ENCODE assay signal across 10 cellular contexts in the genomic region with DNA sequence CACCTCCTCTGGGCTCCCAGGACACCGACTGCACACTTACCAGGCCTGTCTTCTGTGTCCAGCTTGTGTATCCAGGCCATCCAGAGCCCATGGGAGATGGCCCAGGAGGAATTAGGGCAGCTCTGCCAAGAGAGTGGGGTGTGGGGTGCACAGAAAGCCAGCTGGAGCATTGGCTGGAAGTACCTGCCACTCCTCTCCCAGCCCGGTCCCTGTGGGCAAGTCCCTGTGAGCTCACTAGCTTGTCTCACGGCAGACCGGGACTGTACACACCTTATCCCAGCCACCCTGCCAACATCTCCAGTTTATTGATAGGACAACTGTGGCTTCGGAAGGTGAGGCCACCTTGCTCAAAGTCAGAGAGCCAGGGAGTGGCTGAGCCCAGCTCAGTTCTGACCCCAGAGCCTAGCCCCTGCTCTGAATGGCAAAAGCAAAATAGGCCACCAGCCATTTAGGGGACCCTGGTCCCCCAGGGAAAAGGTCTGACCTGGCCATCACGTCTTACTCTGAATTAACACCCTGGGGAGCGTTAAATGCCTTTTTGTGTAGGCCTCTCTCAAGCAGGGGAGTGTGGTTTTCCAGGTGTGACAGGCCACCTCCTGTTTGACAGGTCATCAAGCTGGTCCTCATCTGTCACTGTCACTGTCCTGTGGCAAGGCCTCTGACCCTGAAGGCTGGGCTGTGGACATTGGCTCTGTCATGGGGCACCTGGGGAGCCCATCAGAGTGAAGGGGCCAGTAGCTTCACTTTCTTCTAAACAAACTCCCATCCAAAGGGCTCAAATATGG. TPM values are rescaled to one million over a fixed set of nuclear protein-coding genes. Genes with fewer than 3 reads are reported as not detected.
DNase-seq lines count a peak whose midpoint lies in the region; ATAC-seq and TF ChIP-seq lines count a peak whose summit lies in the region.
"Had no signal": no experiment of that assay in that cellular context is flagged by ENCODE, and none has a peak within 500 bp of the region (broad histone marks: within the 10 kb centered on the region; RNA-seq: fewer than 3 reads in every experiment).

No MANE protein-coding gene starts in this region.

- H3K27me3 Mint-ChIP-seq in dendritic cell treated with granulocyte-macrophage colony-stimulating factor and Interleukin-4, amounts not matched to agents 40 ng/mL and 50 ng/mL, for 4 days = no peaks in the 10 kb centered on the region

- no peak for ATAC-seq in HG02610 (IDR thresholded peaks at IDR 0.05; ENCODE audit: unreplicated experiment)

- H2AFZ ChIP-seq in MM.1S (ENCODE audit: low read length) = no peak overlapping the region

- no peaks in the 10 kb centered on the region for H4K20me1 ChIP-seq in MM.1S (ENCODE audit: insufficient read depth, low read length)

- no peaks in the 10 kb centered on the region for H3K9me3 ChIP-seq in liver (ENCODE audit: control insufficient read depth in 4 of 4, low read length in 3 of 4)
- H3K9me3 ChIP-seq in subcutaneous abdominal adipose tissue (ENCODE audit: control insufficient read depth in 5 of 5, low read length in 5 of 5) = no peaks in the 10 kb centered on the region
- H3K9me3 ChIP-seq in MM.1S (replicated peaks; ENCODE audit: insufficient read depth, low read length) = no peaks in the 10 kb centered on the region

- H3K9me2 ChIP-seq in MM.1S (replicated peaks; ENCODE audit: insufficient read depth, low read length) = no peaks in the 10 kb centered on the region

- H3K27ac ChIP-seq in liver (ENCODE audit: low read depth in 1 of 2, low read length in 2 of 2) (peak overlapping the region; percentile 2 to 48), subcutaneous abdominal adipose tissue (ENCODE audit: low read depth, low read length) (peak overlapping the region; percentile 18), MM.1S (ENCODE audit: low read length) (no peak overlapping the region)

- H3K4me1 ChIP-seq in liver (ENCODE audit: control insufficient read depth in 4 of 4, insufficient read depth in 4 of 4, low read length in 3 of 4) (peaks cover 15 to 33% (median 26%) of the 10 kb centered on the region in 4 donors), subcutaneous abdominal adipose tissue (ENCODE audit: control insufficient read depth in 5 of 5, insufficient read depth in 5 of 5, low read length in 5 of 5) (peaks cover 10 to 45% (median 32%) of the 10 kb centered on the region in 5 donors), MM.1S (ENCODE audit: low read length) (no peaks in the 10 kb centered on the region)

- H3K27ac Mint-ChIP-seq in dendritic cell treated with granulocyte-macrophage colony-stimulating factor and Interleukin-4, amounts not matched to agents 40 ng/mL and 50 ng/mL, for 4 days = peak overlapping the region; percentile 3

- no peak overlapping the region for H3K4me2 ChIP-seq in MM.1S (ENCODE audit: low read depth, low read length)

- intact Hi-C loops in dendritic cell treated with granulocyte-macrophage colony-stimulating factor and Interleukin-4, amounts not matched to agents 40 ng/mL and 50 ng/mL, for 4 days (cut with micrococcal nuclease) = no loop called here

- H3K27me3 ChIP-seq in liver (ENCODE audit: control insufficient read depth in 4 of 4, insufficient read depth in 4 of 4, low read length in 3 of 4) (no peaks in the 10 kb centered on the region), subcutaneous abdominal adipose tissue (ENCODE audit: control insufficient read depth in 5 of 5, insufficient read depth in 4 of 5, low read length in 5 of 5) (no peaks in the 10 kb centered on the region), MM.1S (replicated peaks; ENCODE audit: insufficient read depth, low read length) (no peaks in the 10 kb centered on the region)

- H3K4me3 Mint-ChIP-seq in dendritic cell treated with granulocyte-macrophage colony-stimulating factor and Interleukin-4, amounts not matched to agents 40 ng/mL and 50 ng/mL, for 4 days = no peak overlapping the region

- no peak overlapping the region for H3K9ac ChIP-seq in liver (ENCODE audit: low read depth in 1 of 2, low read length in 2 of 2)
- H3K9ac ChIP-seq in subcutaneous abdominal adipose tissue (ENCODE audit: low read length in 5 of 5) = peak overlapping the region in 2 of 5 donors; percentile 27 to 65
- no peak overlapping the region for H3K9ac ChIP-seq in MM.1S (ENCODE audit: low read length)

- DNase-seq in HPDE6-E6E7 (ENCODE audit: extremely low spot score) (peak; percentile 50), NCI-H146 (lab: John Stamatoyannopoulos, UW) (no peak), MM.1S (no peak), DMS 273 (lab: John Stamatoyannopoulos, UW; ENCODE audit: unreplicated experiment) (no peak)
- DNase-seq: DMS79, NCI-H2081 had no signal

- no peak for TF ChIP-seq CTCF in liver (IDR thresholded peaks at IDR 0.05; ENCODE audit: low read depth, low read length, missing input control)
- TF ChIP-seq CTCF in MM.1S (IDR thresholded peaks at IDR 0.05; ENCODE audit: low read length) = no peak

- H3K9me3 Mint-ChIP-seq in dendritic cell treated with granulocyte-macrophage colony-stimulating factor and Interleukin-4, amounts not matched to agents 40 ng/mL and 50 ng/mL, for 4 days = no peaks in the 10 kb centered on the region

- H3K4me1 Mint-ChIP-seq in dendritic cell treated with granulocyte-macrophage colony-stimulating factor and Interleukin-4, amounts not matched to agents 40 ng/mL and 50 ng/mL, for 4 days (ENCODE audit: low read depth) = peaks cover 9% of the 10 kb centered on the region

- H3K36me3 Mint-ChIP-seq in dendritic cell treated with granulocyte-macrophage colony-stimulating factor and Interleukin-4, amounts not matched to agents 40 ng/mL and 50 ng/mL, for 4 days (ENCODE audit: low read depth) = peaks cover 6% of the 10 kb centered on the region

- no peaks in the 10 kb centered on the region for H3K79me2 ChIP-seq in MM.1S (ENCODE audit: low read length)

- WGBS in liver = 47% methylated on average over 7 of the region's 7 CpGs

- no peaks in the 10 kb centered on the region for H3K36me3 ChIP-seq in liver (ENCODE audit: control insufficient read depth in 4 of 4, insufficient read depth in 3 of 4, low read depth in 1 of 4, low read length in 3 of 4)
- H3K36me3 ChIP-seq in subcutaneous abdominal adipose tissue (ENCODE audit: control insufficient read depth in 5 of 5, insufficient read depth in 5 of 5, low read length in 5 of 5) = peaks cover 0 to 5% (median 3%) of the 10 kb centered on the region in 5 donors
- no peaks in the 10 kb centered on the region for H3K36me3 ChIP-seq in MM.1S (replicated peaks; ENCODE audit: insufficient read depth, low read length)

- H3K4me3 ChIP-seq in liver (ENCODE audit: low read depth in 1 of 3, low read length in 3 of 3) = no peak overlapping the region
- no peak overlapping the region for H3K4me3 ChIP-seq in subcutaneous abdominal adipose tissue (ENCODE audit: low read depth in 1 of 5, low read length in 5 of 5)
- no peak overlapping the region for H3K4me3 ChIP-seq in MM.1S (ENCODE audit: low read length)

- peak; percentile 11 to 51 for TF ChIP-seq RAD21 in liver (IDR thresholded peaks at IDR 0.05)

- H3F3A ChIP-seq in MM.1S (ENCODE audit: insufficient read depth, low read length) = no peaks in the 10 kb centered on the region

TF ChIP-seq in liver, 16 proteins besides CTCF, POLR2A, EP300 and RAD21 (continues in another document):
- TF ChIP-seq EGR1 (IDR thresholded peaks at IDR 0.05; ENCODE audit: low read depth in 2 of 2) (no peak), FOXA2 (IDR thresholded peaks at IDR 0.05) (peak; percentile 21), SP1 (IDR thresholded peaks at IDR 0.05) (peak; percentile 41), HNF4A (conservative IDR thresholded peaks at IDR 0.05) (peak; percentile 18 to 31), FOXA1 (IDR thresholded peaks at IDR 0.05) (no peak), TAF1 (conservative IDR thresholded peaks at IDR 0.05) (no peak), GABPA (IDR thresholded peaks at IDR 0.05 in 1 of 2, conservative IDR thresholded peaks at IDR 0.05 in 1 of 2) (no peak), REST (IDR thresholded peaks at IDR 0.05) (no peak), HNF4G (IDR thresholded peaks at IDR 0.05) (no peak)
- TF ChIP-seq, protein P1, sequence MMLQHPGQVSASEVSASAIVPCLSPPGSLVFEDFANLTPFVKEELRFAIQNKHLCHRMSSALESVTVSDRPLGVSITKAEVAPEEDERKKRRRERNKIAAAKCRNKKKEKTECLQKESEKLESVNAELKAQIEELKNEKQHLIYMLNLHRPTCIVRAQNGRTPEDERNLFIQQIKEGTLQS (IDR thresholded peaks at IDR 0.05) = no peak

RNA-seq across cellular contexts. Expression of gene UQCR10, which starts 15.1 kb away (rescaled TPM):
- 10 to 100 TPM; 40.2 to 70.6 TPM for total RNA-seq in liver
- polyA plus RNA-seq in liver = 100 to 1,000 TPM; 133 to 243 TPM

RNA-seq across cellular contexts. Expression of gene ZMAT5, which starts 15.4 kb away (rescaled TPM):
- total RNA-seq in liver = 10 to 100 TPM in 1 of 2 donors, 1 to 10 TPM in 1; 9.2 to 12.1 TPM
- 10 to 100 TPM; 14.9 to 18.8 TPM for polyA plus RNA-seq in liver

RNA-seq across cellular contexts. Expression of gene ASCC2, which starts 55.8 kb away (rescaled TPM):
- total RNA-seq in liver = 10 to 100 TPM; 36.0 to 43.7 TPM
- polyA plus RNA-seq in liver = 10 to 100 TPM; 34.6 to 41.4 TPM
